1 cellular context compared by ENCODE assay signal in genomic region chr2:160201849-160202539, GRCh38.
TF ChIP-seq lines count a peak whose summit lies in the region.

No MANE protein-coding gene starts in this region.

TF ChIP-seq in GM12878, 131 proteins besides CTCF, POLR2A, EP300 and RAD21 (continued from another document):
- TF ChIP-seq E4F1 (IDR thresholded peaks at IDR 0.05; ENCODE audit: borderline replicate concordance, partially characterized antibody) (no peak), ATF2 (IDR thresholded peaks at IDR 0.05; ENCODE audit: low read length) (no peak), TCF7 (IDR thresholded peaks at IDR 0.05; ENCODE audit: borderline replicate concordance) (no peak), FOS (IDR thresholded peaks at IDR 0.05; ENCODE audit: borderline replicate concordance, extremely low read depth, insufficient read length) (no peak), MEF2B (IDR thresholded peaks at IDR 0.05; ENCODE audit: partially characterized antibody, poor library complexity, severe bottlenecking) (no peak), CEBPB (IDR thresholded peaks at IDR 0.05; ENCODE audit: borderline replicate concordance in 1 of 2, low read depth in 2 of 2, low read length in 2 of 2) (no peak), SMAD1 (IDR thresholded peaks at IDR 0.05; ENCODE audit: low read depth, partially characterized antibody) (no peak), CBX5 (IDR thresholded peaks at IDR 0.05; ENCODE audit: low read depth) (no peak), NR2F1 (conservative IDR thresholded peaks at IDR 0.05) (0 out of 2 replicates have a peak, but pooled peaks have one; percentile 15), IKZF2 (IDR thresholded peaks at IDR 0.05) (peak in 1 of 2 experiments; percentile 43; a peak in 2 of 4 replicates), TAF1 (IDR thresholded peaks at IDR 0.05; ENCODE audit: borderline replicate concordance, low read depth, low read length) (no peak), ZBTB40 (IDR thresholded peaks at IDR 0.05; ENCODE audit: borderline replicate concordance) (no peak), BCL11A (IDR thresholded peaks at IDR 0.05; ENCODE audit: low read depth, low read length) (0 out of 2 replicates have a peak, but pooled peaks have one; percentile 11), PML (IDR thresholded peaks at IDR 0.05; ENCODE audit: low read length) (no peak), SMAD5 (IDR thresholded peaks at IDR 0.05; ENCODE audit: low read depth) (no peak), RBBP5 (conservative IDR thresholded peaks at IDR 0.05) (no peak), BHLHE40 (IDR thresholded peaks at IDR 0.05; ENCODE audit: borderline replicate concordance in 1 of 2, low read depth in 2 of 2, low read length in 1 of 2) (0 out of 4 replicates have a peak, but pooled peaks of 1 of the 2 experiments have one; percentile 15), ZBTB4 (CRISPR knock-in tag; IDR thresholded peaks at IDR 0.05) (no peak), TCF12 (IDR thresholded peaks at IDR 0.05; ENCODE audit: low read depth, low read length) (no peak), BCL3 (IDR thresholded peaks at IDR 0.05; ENCODE audit: borderline replicate concordance, insufficient read depth, low read depth, low read length, poor library complexity, severe bottlenecking) (no peak), REST (IDR thresholded peaks at IDR 0.05; ENCODE audit: low read depth, low read length) (no peak), STAT1 (conservative IDR thresholded peaks at IDR 0.05) (no peak), BCLAF1 (IDR thresholded peaks at IDR 0.05) (no peak), CREB1 (IDR thresholded peaks at IDR 0.05; ENCODE audit: low read depth) (no peak), ESRRA (IDR thresholded peaks at IDR 0.05; ENCODE audit: low read length) (no peak), RB1 (IDR thresholded peaks at IDR 0.05; ENCODE audit: borderline replicate concordance) (no peak), IKZF1 (conservative IDR thresholded peaks at IDR 0.05) (no peak), PRDM15 (CRISPR knock-in tag; IDR thresholded peaks at IDR 0.05) (no peak), ASH2L (IDR thresholded peaks at IDR 0.05; ENCODE audit: borderline replicate concordance, low read depth) (no peak), HDAC2 (IDR thresholded peaks at IDR 0.05) (no peak), POLR2AphosphoS2 (IDR thresholded peaks at IDR 0.05; ENCODE audit: low read depth, low read length) (no peak), GABPA (IDR thresholded peaks at IDR 0.05; ENCODE audit: low read depth) (no peak), NRF1 (conservative IDR thresholded peaks at IDR 0.05; ENCODE audit: low read depth, low read length) (no peak)
